Comparison of ENCODE assay signal across 7 cellular contexts in the genomic region with DNA sequence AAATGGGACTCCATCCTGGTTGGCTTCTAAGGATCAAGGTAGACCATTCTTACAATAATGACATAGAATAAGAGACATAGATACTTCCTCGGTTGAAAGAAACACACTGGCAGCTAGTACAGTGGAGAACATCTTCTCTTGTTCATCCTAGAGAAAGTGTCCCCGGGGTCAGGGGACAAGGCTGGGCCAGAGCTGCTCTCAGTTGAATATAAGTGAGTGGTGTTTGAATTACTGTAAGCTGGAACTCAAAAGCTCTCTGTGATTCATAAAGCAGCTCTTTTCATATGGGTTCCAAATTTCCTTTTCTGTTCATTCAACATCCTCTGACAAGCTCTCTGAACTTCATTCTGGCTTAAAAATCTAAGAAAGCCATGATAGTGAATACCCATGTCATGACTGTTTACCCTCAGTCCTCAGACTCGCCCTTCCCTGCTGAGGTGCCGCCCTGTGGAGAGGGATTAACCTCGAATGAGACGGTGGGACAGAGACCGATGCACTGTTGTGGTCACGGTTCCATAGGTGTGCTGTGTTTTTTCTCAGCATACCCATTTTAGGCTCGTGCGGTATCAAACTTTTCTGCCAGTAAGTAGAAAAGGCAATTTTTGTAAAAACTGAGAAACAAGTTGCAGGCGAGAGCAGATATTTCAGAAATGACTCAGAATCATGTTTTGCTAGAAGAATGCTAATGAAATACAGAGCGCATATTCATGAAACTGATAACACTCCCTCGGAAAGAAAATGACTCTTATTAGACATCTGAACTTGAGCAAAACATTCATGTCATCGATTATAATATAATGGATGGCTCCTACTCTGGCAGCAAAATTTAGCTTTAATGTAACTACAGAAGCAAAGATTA.
DNase-seq lines count a peak whose midpoint lies in the region; ATAC-seq and TF ChIP-seq lines count a peak whose summit lies in the region.
"Not testable (repeated sequence)": the region's sequence is repeated elsewhere in the genome, so short reads cannot be mapped to it uniquely, and the experiment has no call there.

No MANE protein-coding gene starts in this region.

- not testable (repeated sequence) for H3F3A ChIP-seq in PC-3 (ENCODE audit: low read length, unreplicated experiment)

- peak overlapping the region; percentile 76 for H3K27ac ChIP-seq in PC-3 (ENCODE audit: low read length)
- peak overlapping the region in 1 of 12 donors; percentile 58 for H3K27ac ChIP-seq in heart left ventricle

- not testable (repeated sequence) for H4K20me1 ChIP-seq in PC-3 (ENCODE audit: low read length)

- peaks cover 37% of the 10 kb centered on the region for H3K4me1 ChIP-seq in PC-3 (ENCODE audit: insufficient read depth, low read length)
- H3K4me1 ChIP-seq in heart left ventricle: not testable (repeated sequence)

- DNase-seq in PC-3; activated CD4-positive, alpha-beta T cell treated with anti-CD3 and anti-CD28 coated beads for 36 hours; central memory CD8-positive, alpha-beta T cell (ENCODE audit: low spot score in 2 of 2); heart left ventricle; sciatic nerve (ENCODE audit: low spot score): not testable (repeated sequence)
- DNase-seq in activated naive CD4-positive, alpha-beta T cell treated with anti-CD3 and anti-CD28 coated beads, Interleukin-2, amount 10 ng/mL, durations not matched to agents 7 days and 5 days: peak; percentile 33

- TF ChIP-seq POLR2A in heart left ventricle (IDR thresholded peaks at IDR 0.05): not testable (repeated sequence)

- H3K9me3 Mint-ChIP-seq in activated CD4-positive, alpha-beta T cell treated with anti-CD3 and anti-CD28 coated beads for 36 hours (ENCODE audit: low read depth); activated naive CD4-positive, alpha-beta T cell treated with anti-CD3 and anti-CD28 coated beads, Interleukin-2, amount 10 ng/mL, durations not matched to agents 7 days and 5 days; central memory CD8-positive, alpha-beta T cell: not testable (repeated sequence)

- TSS peak; percentile 95 for BruUV-seq in PC-3 (replicated peaks; lab: Mats Ljungman, UMichigan)

- H3K4me3 Mint-ChIP-seq in activated CD4-positive, alpha-beta T cell treated with anti-CD3 and anti-CD28 coated beads for 36 hours; central memory CD8-positive, alpha-beta T cell: not testable (repeated sequence)
- peak overlapping the region; percentile 65 for H3K4me3 Mint-ChIP-seq in activated naive CD4-positive, alpha-beta T cell treated with anti-CD3 and anti-CD28 coated beads, Interleukin-2, amount 10 ng/mL, durations not matched to agents 7 days and 5 days

- not testable (repeated sequence) for H3K36me3 ChIP-seq in PC-3 (ENCODE audit: low read depth, low read length); heart left ventricle

- ATAC-seq in GM18873 (IDR thresholded peaks at IDR 0.05; ENCODE audit: low FRiP score, unreplicated experiment) (peak; percentile 28), PC-3 (peak; percentile 79), heart left ventricle (peak in 3 of 4 donors; percentile 26 to 51 (median 29)), sciatic nerve (peak; percentile 49)
- ATAC-seq in activated CD4-positive, alpha-beta T cell treated with anti-CD3 and anti-CD28 coated beads for 36 hours: peak; percentile 62
- peak; percentile 50 for ATAC-seq in central memory CD8-positive, alpha-beta T cell (replicated peaks; ENCODE audit: extremely low read depth, poor library complexity, severe bottlenecking)

- H3K4me3 ChIP-seq in PC-3 (ENCODE audit: low read length); heart left ventricle: not testable (repeated sequence)

- not testable (repeated sequence) for H2AFZ ChIP-seq in PC-3 (ENCODE audit: low read length)

- H3K4me1 Mint-ChIP-seq in activated CD4-positive, alpha-beta T cell treated with anti-CD3 and anti-CD28 coated beads for 36 hours: peaks cover 30% of the 10 kb centered on the region
- H3K4me1 Mint-ChIP-seq in activated naive CD4-positive, alpha-beta T cell treated with anti-CD3 and anti-CD28 coated beads, Interleukin-2, amount 10 ng/mL, durations not matched to agents 7 days and 5 days: peaks cover 46% of the 10 kb centered on the region
- peaks cover 19% of the 10 kb centered on the region for H3K4me1 Mint-ChIP-seq in central memory CD8-positive, alpha-beta T cell

- H3K79me2 ChIP-seq in PC-3 (ENCODE audit: low read length): not testable (repeated sequence)

- not testable (repeated sequence) for H3K9ac ChIP-seq in PC-3 (ENCODE audit: low read length)

- H3K9me3 ChIP-seq in PC-3 (ENCODE audit: low read length); heart left ventricle: not testable (repeated sequence)

- 72 to 100% (median 80%) methylated on average over 2 to 7 of the region's 14 CpGs for WGBS in heart left ventricle, 4 donors

- H3K9me2 ChIP-seq in PC-3 (replicated peaks; ENCODE audit: low read length): not testable (repeated sequence)

- intact Hi-C loops in PC-3 (cut with micrococcal nuclease); activated CD4-positive, alpha-beta T cell treated with anti-CD3 and anti-CD28 coated beads for 36 hours (cut with DNase I, micrococcal nuclease); heart left ventricle (cut with DNase I); sciatic nerve (cut with DNase I): not testable (repeated sequence)

- peaks cover 24% of the 10 kb centered on the region for H3K27me3 Mint-ChIP-seq in activated CD4-positive, alpha-beta T cell treated with anti-CD3 and anti-CD28 coated beads for 36 hours
- not testable (repeated sequence) for H3K27me3 Mint-ChIP-seq in activated naive CD4-positive, alpha-beta T cell treated with anti-CD3 and anti-CD28 coated beads, Interleukin-2, amount 10 ng/mL, durations not matched to agents 7 days and 5 days; central memory CD8-positive, alpha-beta T cell

- peak overlapping the region; percentile 59 for H3K27ac Mint-ChIP-seq in activated CD4-positive, alpha-beta T cell treated with anti-CD3 and anti-CD28 coated beads for 36 hours
- H3K27ac Mint-ChIP-seq in activated naive CD4-positive, alpha-beta T cell treated with anti-CD3 and anti-CD28 coated beads, Interleukin-2, amount 10 ng/mL, durations not matched to agents 7 days and 5 days: peak overlapping the region; percentile 98
- H3K27ac Mint-ChIP-seq in central memory CD8-positive, alpha-beta T cell (ENCODE audit: low read depth): not testable (repeated sequence)

- H3K27me3 ChIP-seq in PC-3 (ENCODE audit: low read length); heart left ventricle: not testable (repeated sequence)

- CTCF ChIA-PET in PC-3 (lab: Charles Lee); activated CD4-positive, alpha-beta T cell treated with anti-CD3 and anti-CD28 coated beads for 36 hours (lab: Charles Lee); activated naive CD4-positive, alpha-beta T cell treated with anti-CD3 and anti-CD28 coated beads, Interleukin-2, amount 10 ng/mL, durations not matched to agents 7 days and 5 days (lab: Charles Lee): not testable (repeated sequence)

- POLR2A ChIA-PET in PC-3 (lab: Charles Lee; ENCODE audit: unreplicated experiment); activated CD4-positive, alpha-beta T cell treated with anti-CD3 and anti-CD28 coated beads for 36 hours (lab: Charles Lee): not testable (repeated sequence)

- H3K36me3 Mint-ChIP-seq in activated CD4-positive, alpha-beta T cell treated with anti-CD3 and anti-CD28 coated beads for 36 hours (ENCODE audit: low read depth); activated naive CD4-positive, alpha-beta T cell treated with anti-CD3 and anti-CD28 coated beads, Interleukin-2, amount 10 ng/mL, durations not matched to agents 7 days and 5 days; central memory CD8-positive, alpha-beta T cell (ENCODE audit: insufficient read depth): not testable (repeated sequence)

- peak overlapping the region; percentile 72 for H3K4me2 ChIP-seq in PC-3 (ENCODE audit: low read length)

- not testable (repeated sequence) for TF ChIP-seq CTCF in PC-3 (conservative IDR thresholded peaks at IDR 0.05; ENCODE audit: low read depth, low read length); heart left ventricle (IDR thresholded peaks at IDR 0.05)

Comparison
In these comparisons a context has a peak if more than half of its experiments do, and no peak if none do; other contexts are left out.
1. ATAC-seq: peak in every context shown above with its lines; median percentile 79 in PC-3; 62 in activated CD4-positive, alpha-beta T cell treated with anti-CD3 and anti-CD28 coated beads for 36 hours; 50 in central memory CD8-positive, alpha-beta T cell; 49 in sciatic nerve; 29 in heart left ventricle; 28 in GM18873.